ENCODE assay signal across 34 cellular contexts in the genomic region with DNA sequence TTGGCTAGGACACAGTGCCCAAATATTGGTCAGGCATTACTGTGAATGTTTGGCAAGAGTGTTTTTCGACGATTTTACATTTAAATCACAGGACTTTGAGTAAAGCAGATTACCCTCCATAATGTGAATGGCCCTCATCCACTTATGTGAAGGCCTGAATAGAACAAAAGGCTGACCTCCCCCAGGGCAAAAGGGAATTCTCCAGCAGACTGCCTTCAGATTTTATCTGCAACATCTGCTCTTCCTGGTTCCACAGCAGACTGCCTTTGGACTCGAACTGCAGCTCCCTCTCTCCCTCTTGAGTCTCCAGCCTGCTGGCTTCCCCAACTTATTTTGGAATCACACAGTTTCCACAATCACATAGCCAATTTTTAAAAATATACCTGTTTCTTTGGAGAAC. TPM values are rescaled to one million over a fixed set of nuclear protein-coding genes. Genes with fewer than 3 reads are reported as not detected.
"Had no signal": no experiment of that assay in that cellular context is flagged by ENCODE, and none has a peak within 500 bp of the region (broad histone marks: within the 10 kb centered on the region; RNA-seq: fewer than 3 reads in every experiment).

No MANE protein-coding gene starts in this region.

- H3K36me3 ChIP-seq: heart right ventricle, lower lobe of right lung, neural progenitor cell, neutrophil, right atrium auricular region, right lobe of liver, stomach, thoracic aorta, tibial artery, uterus had no signal

- H3K9ac ChIP-seq: neural progenitor cell had no signal

- H3K4me2 ChIP-seq: hepatocyte, neural progenitor cell, smooth muscle cell had no signal

- H3K79me2 ChIP-seq: hepatocyte had no signal

- H3K27ac ChIP-seq: heart right ventricle, hepatocyte, lower lobe of right lung, neural progenitor cell, neutrophil, right atrium auricular region, right lobe of liver, stomach, thoracic aorta, tibial artery, uterus had no signal

- H3K9me3 ChIP-seq: neutrophil, right lobe of liver, uterus had no signal

- DNase-seq: heart right ventricle; kidney glomerular epithelial cell; left cardiac atrium; left ventricle myocardium superior; lower lobe of right lung; mammary epithelial cell; mesenchymal stem cell; naive B cell; natural killer cell; nephron progenitor cell; occipital lobe; right lobe of liver; stimulated activated CD4-positive, alpha-beta T cell treated with anti-CD3 and anti-CD28 coated beads, Interleukin-1b, Interleukin-23, amount 100 ng/mL, for 48 hours; stimulated activated CD4-positive, alpha-beta T cell treated with anti-CD3 and anti-CD28 coated beads, Interleukin-2, amount 100 ng/mL, for 48 hours; stimulated activated CD4-positive, alpha-beta T cell treated with anti-CD3 and anti-CD28 coated beads, Interleukin-4, amount 100 ng/mL, for 4 hours; stimulated activated CD8-positive, alpha-beta memory T cell treated with anti-CD3 and anti-CD28 coated beads, Interleukin-4, amount 100 ng/mL, for 48 hours; stimulated activated naive CD8-positive, alpha-beta T cell treated with anti-CD3 and anti-CD28 coated beads, Interleukin-15, Interleukin-2, amounts not matched to agents 100 U/mL and 50 U/mL, for 24 hours; stomach; tibial artery; uterus had no signal

- H3K4me1 ChIP-seq: heart right ventricle, lower lobe of right lung, neural progenitor cell, right atrium auricular region, right lobe of liver, stomach, tibial artery, uterus had no signal

- H3K4me3 ChIP-seq: heart right ventricle, hepatocyte, lower lobe of right lung, neural progenitor cell, right atrium auricular region, right lobe of liver, smooth muscle cell, stomach, thoracic aorta, tibial artery, uterus had no signal

- FAIRE-seq: keratinocyte had no signal

- H2AFZ ChIP-seq: hepatocyte, neural progenitor cell had no signal

- H3K27me3 ChIP-seq: right atrium auricular region, right lobe of liver, uterus had no signal

RNA-seq across cellular contexts. Expression of gene TMEM215, which starts 7.1 kb away (rescaled TPM):
- total RNA-seq: heart right ventricle, left cardiac atrium, left lobe of liver, left ventricle myocardium superior, mammary epithelial cell, mesothelial cell of epicardium, mononuclear cell, natural killer cell, osteocyte, progenitor cell of endocrine pancreas, renal cortical epithelial cell, right atrium auricular region, right lobe of liver, stomach, thoracic aorta, ureter had no signal
- polyA plus RNA-seq: heart right ventricle, hepatocyte, keratinocyte, mammary epithelial cell, stomach had no signal
